Comparison of ENCODE assay signal across 14 cellular contexts in genomic region chr17:58822148-58823050, GRCh38.
DNase-seq lines count a peak whose midpoint lies in the region; ATAC-seq, FAIRE-seq and TF ChIP-seq lines count a peak whose summit lies in the region.
"Had no signal": no experiment of that assay in that cellular context is flagged by ENCODE, and none has a peak within 500 bp of the region (broad histone marks: within the 10 kb centered on the region; RNA-seq: fewer than 3 reads in every experiment).

No MANE protein-coding gene starts in this region.

- H3K4me3 ChIP-seq in BE2C (ENCODE audit: low read depth, low read length) = no peak overlapping the region
- H3K4me3 ChIP-seq: BLaER1 treated with 17β-estradiol and CSF1 and Interleukin-3, amounts not matched to agents 10 nM and 100 nM; esophagus muscularis mucosa had no signal

- H3K4me1 Mint-ChIP-seq in immature natural killer cell = no peaks in the 10 kb centered on the region

- H3K27me3 ChIP-seq in BE2C = no peaks in the 10 kb centered on the region
- H3K27me3 ChIP-seq: BLaER1 treated with 17β-estradiol and CSF1 and Interleukin-3, amounts not matched to agents 10 nM and 100 nM; esophagus muscularis mucosa had no signal

- peaks cover 2 to 6% (median 4%) of the 10 kb centered on the region in 3 donors for H3K27me3 Mint-ChIP-seq in immature natural killer cell (ENCODE audit: low read depth in 3 of 3)

- no peaks in the 10 kb centered on the region for H3K36me3 ChIP-seq in BE2C
- H3K36me3 ChIP-seq: BLaER1 treated with 17β-estradiol and CSF1 and Interleukin-3, amounts not matched to agents 10 nM and 100 nM; esophagus muscularis mucosa had no signal

- H3K4me3 Mint-ChIP-seq in immature natural killer cell = no peak overlapping the region

- TF ChIP-seq POLR2A in H54 (IDR thresholded peaks at IDR 0.05; ENCODE audit: low read depth, low read length) = no peak

- no peak overlapping the region for H3K27ac Mint-ChIP-seq in immature natural killer cell

- ATAC-seq in Right ventricle myocardium superior (ENCODE audit: poor library complexity) (peak; percentile 92), HG03135 (IDR thresholded peaks at IDR 0.05; ENCODE audit: unreplicated experiment) (no peak), GM21786 (IDR thresholded peaks at IDR 0.05; ENCODE audit: unreplicated experiment) (no peak)

- peak; percentile 16 for DNase-seq in BE2C
- no peak for DNase-seq in H54 (ENCODE audit: insufficient read length, low spot score)
- DNase-seq in NCI-H446 (lab: John Stamatoyannopoulos, UW) = peak; percentile 20 to 58
- no peak for DNase-seq in Right ventricle myocardium superior
- DNase-seq in immature natural killer cell = no peak
- no peak for DNase-seq in stimulated activated CD8-positive, alpha-beta memory T cell treated with anti-CD3 and anti-CD28 coated beads, Interleukin-4, amount 100 ng/mL, for 48 hours
- DNase-seq: activated CD4-positive, alpha-beta T cell treated with anti-CD3 and anti-CD28 coated beads for 48 hours; activated T-cell treated with anti-CD3 and anti-CD28 coated beads, Interleukin-2, amount 50 U/mL, for 48 hours; T-helper 1 cell had no signal

- intact Hi-C loops in Right ventricle myocardium superior (cut with DNase I) = no loop called here

- FAIRE-seq in H54 (lab: Jason Lieb, UNC) = peak; percentile 61
- FAIRE-seq: colon had no signal

- H3K4me1 ChIP-seq in BE2C = peaks cover 2% of the 10 kb centered on the region; the same call in 1 of the 2 replicates
- H3K4me1 ChIP-seq: BLaER1 treated with 17β-estradiol and CSF1 and Interleukin-3, amounts not matched to agents 10 nM and 100 nM; esophagus muscularis mucosa had no signal

- no peaks in the 10 kb centered on the region for H3K9me3 ChIP-seq in BE2C
- H3K9me3 ChIP-seq: BLaER1 treated with 17β-estradiol and CSF1 and Interleukin-3, amounts not matched to agents 10 nM and 100 nM; esophagus muscularis mucosa had no signal

- no peak for TF ChIP-seq CTCF in BE2C (IDR thresholded peaks at IDR 0.05; ENCODE audit: low read depth, low read length)

- no peaks in the 10 kb centered on the region for H3K36me3 Mint-ChIP-seq in immature natural killer cell

- H3K9me3 Mint-ChIP-seq in immature natural killer cell = no peaks in the 10 kb centered on the region

Comparison
In these comparisons a context has a peak if more than half of its experiments do, and no peak if none do; other contexts are left out.
1. DNase-seq: peak in BE2C (single experiment) and NCI-H446 (2 of 2); none in H54 (single experiment), Right ventricle myocardium superior (single experiment), immature natural killer cell (0 of 3) and stimulated activated CD8-positive, alpha-beta memory T cell treated with anti-CD3 and anti-CD28 coated beads, Interleukin-4, amount 100 ng/mL, for 48 hours (single experiment).